ENCODE assay signal across 22 cellular contexts in genomic region chr6:127886603-127887002, GRCh38. TPM values are rescaled to one million over a fixed set of nuclear protein-coding genes. Genes with fewer than 3 reads are reported as not detected.
DNase-seq lines count a peak whose midpoint lies in the region; ATAC-seq lines count a peak whose summit lies in the region.
"Had no signal": no experiment of that assay in that cellular context is flagged by ENCODE, and none has a peak within 500 bp of the region (broad histone marks: within the 10 kb centered on the region; RNA-seq: fewer than 3 reads in every experiment).

No MANE protein-coding gene starts in this region.

- no peaks in the 10 kb centered on the region for H3K27me3 ChIP-seq in CD4-positive, alpha-beta memory T cell (ENCODE audit: insufficient read depth, low read length)
- no peaks in the 10 kb centered on the region for H3K27me3 ChIP-seq in CD8-positive, alpha-beta memory T cell (ENCODE audit: insufficient read depth, low read length, poor library complexity, severe bottlenecking)
- H3K27me3 ChIP-seq: BLaER1, Peyer's patch had no signal

- H3K27me3 Mint-ChIP-seq in CD4-positive, alpha-beta memory T cell: no peaks in the 10 kb centered on the region
- no peaks in the 10 kb centered on the region for H3K27me3 Mint-ChIP-seq in CD8-positive, alpha-beta memory T cell
- H3K27me3 Mint-ChIP-seq in activated naive CD8-positive, alpha-beta T cell treated with anti-CD3 and anti-CD28 coated beads, Interleukin-2, amount 50 U/mL, for 24 hours: no peaks in the 10 kb centered on the region
- H3K27me3 Mint-ChIP-seq: CD4-positive, alpha-beta T cell had no signal

- no peaks in the 10 kb centered on the region for H3K36me3 ChIP-seq in CD4-positive, alpha-beta memory T cell (ENCODE audit: insufficient read depth, low read length)
- no peaks in the 10 kb centered on the region for H3K36me3 ChIP-seq in CD8-positive, alpha-beta memory T cell (ENCODE audit: insufficient read depth, low read length)
- H3K36me3 ChIP-seq: BLaER1, Peyer's patch had no signal

- H3K4me1 Mint-ChIP-seq in CD4-positive, alpha-beta memory T cell: peaks cover 41 to 76% (median 63%) of the 10 kb centered on the region in 4 donors
- H3K4me1 Mint-ChIP-seq in CD8-positive, alpha-beta memory T cell: peaks cover 66 to 96% (median 90%) of the 10 kb centered on the region in 3 donors
- peaks cover 85% of the 10 kb centered on the region for H3K4me1 Mint-ChIP-seq in activated naive CD8-positive, alpha-beta T cell treated with anti-CD3 and anti-CD28 coated beads, Interleukin-2, amount 50 U/mL, for 24 hours

- no peak overlapping the region for H3K4me3 ChIP-seq in CD4-positive, alpha-beta memory T cell (ENCODE audit: low read length in 2 of 2)
- H3K4me3 ChIP-seq in CD8-positive, alpha-beta memory T cell (ENCODE audit: low read length): no peak overlapping the region
- H3K4me3 ChIP-seq: BLaER1, K562, Peyer's patch had no signal

- POLR2A ChIA-PET in CD4-positive, alpha-beta memory T cell (lab: Charles Lee; ENCODE audit: partially characterized antibody): no interaction called here
- POLR2A ChIA-PET in CD8-positive, alpha-beta memory T cell (lab: Charles Lee): no interaction called here

- no peak overlapping the region for H3K27ac Mint-ChIP-seq in CD4-positive, alpha-beta memory T cell
- H3K27ac Mint-ChIP-seq in CD8-positive, alpha-beta memory T cell: peak overlapping the region; percentile 12 to 72 (median 46)
- peak overlapping the region; percentile 34 for H3K27ac Mint-ChIP-seq in activated naive CD8-positive, alpha-beta T cell treated with anti-CD3 and anti-CD28 coated beads, Interleukin-2, amount 50 U/mL, for 24 hours
- H3K27ac Mint-ChIP-seq: CD4-positive, alpha-beta T cell had no signal

- H3K9me3 Mint-ChIP-seq in CD4-positive, alpha-beta memory T cell: peaks cover 0 to 4% (median 0%) of the 10 kb centered on the region in 8 donors
- H3K9me3 Mint-ChIP-seq in CD8-positive, alpha-beta memory T cell: peaks cover 0 to 4% (median 0%) of the 10 kb centered on the region in 5 donors
- peaks cover 10% of the 10 kb centered on the region for H3K9me3 Mint-ChIP-seq in activated naive CD8-positive, alpha-beta T cell treated with anti-CD3 and anti-CD28 coated beads, Interleukin-2, amount 50 U/mL, for 24 hours

- peaks cover 81% of the 10 kb centered on the region for H3K4me1 ChIP-seq in CD4-positive, alpha-beta memory T cell (ENCODE audit: insufficient read depth, low read length)
- peaks cover 66% of the 10 kb centered on the region for H3K4me1 ChIP-seq in CD8-positive, alpha-beta memory T cell (ENCODE audit: insufficient read depth, low read length)
- H3K4me1 ChIP-seq: BLaER1, Peyer's patch had no signal

- H3K9me3 ChIP-seq in CD4-positive, alpha-beta memory T cell (ENCODE audit: control insufficient read depth in 1 of 2, low read length in 2 of 2): no peaks in the 10 kb centered on the region
- H3K9me3 ChIP-seq in CD8-positive, alpha-beta memory T cell (ENCODE audit: low read length): no peaks in the 10 kb centered on the region
- H3K9me3 ChIP-seq: BLaER1, Peyer's patch had no signal

- no peak for DNase-seq in CD4-positive, alpha-beta memory T cell
- no peak for DNase-seq in CD8-positive, alpha-beta memory T cell
- DNase-seq in activated naive CD8-positive, alpha-beta T cell treated with anti-CD3 and anti-CD28 coated beads, Interleukin-2, amount 50 U/mL, for 24 hours: no peak
- DNase-seq in iris pigment epithelial cell (ENCODE audit: low read depth) (peak; percentile 22), NCI-H1092 treated with DMSO at 0.1 percent for 48 hours (lab: John Stamatoyannopoulos, UW) (no peak), HCEC 1CT (no peak), NCI-H1105 treated with DMSO at 0.1 percent for 48 hours (lab: John Stamatoyannopoulos, UW) (no peak)
- DNase-seq: ACHN; Calu3; CD4-positive, alpha-beta T cell; EL; GF-D8; NCI-H1417; NCI-H1694 treated with DMSO at 0.1 percent for 48 hours; NCI-H446; NCI-H526; Peyer's patch had no signal

- peaks cover 50 to 67% of the 10 kb centered on the region in 2 donors for H3K36me3 Mint-ChIP-seq in CD4-positive, alpha-beta memory T cell
- H3K36me3 Mint-ChIP-seq in CD8-positive, alpha-beta memory T cell: peaks cover 25 to 53% (median 37%) of the 10 kb centered on the region in 3 donors
- peaks cover 24% of the 10 kb centered on the region for H3K36me3 Mint-ChIP-seq in activated naive CD8-positive, alpha-beta T cell treated with anti-CD3 and anti-CD28 coated beads, Interleukin-2, amount 50 U/mL, for 24 hours (ENCODE audit: low read depth)

- H3K27ac ChIP-seq in CD4-positive, alpha-beta memory T cell (ENCODE audit: low read depth, low read length): no peak overlapping the region
- H3K27ac ChIP-seq in CD8-positive, alpha-beta memory T cell (ENCODE audit: low read depth, low read length): no peak overlapping the region
- H3K27ac ChIP-seq: BLaER1, Peyer's patch had no signal

- peak overlapping the region in 5 of 8 donors; percentile 2 to 39 (median 8) for H3K4me3 Mint-ChIP-seq in CD4-positive, alpha-beta memory T cell
- peak overlapping the region in 6 of 7 donors; percentile 3 to 36 (median 27) for H3K4me3 Mint-ChIP-seq in CD8-positive, alpha-beta memory T cell
- H3K4me3 Mint-ChIP-seq in activated naive CD8-positive, alpha-beta T cell treated with anti-CD3 and anti-CD28 coated beads, Interleukin-2, amount 50 U/mL, for 24 hours: no peak overlapping the region
- H3K4me3 Mint-ChIP-seq: CD4-positive, alpha-beta T cell had no signal

- CTCF ChIA-PET in CD4-positive, alpha-beta memory T cell (lab: Charles Lee; ENCODE audit: partially characterized antibody): no interaction called here
- CTCF ChIA-PET in CD8-positive, alpha-beta memory T cell (lab: Charles Lee): no interaction called here

- intact Hi-C loops in CD4-positive, alpha-beta memory T cell (cut with micrococcal nuclease): no loop called here

- peak; percentile 35 for ATAC-seq in activated naive CD8-positive, alpha-beta T cell treated with anti-CD3 and anti-CD28 coated beads, Interleukin-2, amount 50 U/mL, for 24 hours
- ATAC-seq in HG03460 (IDR thresholded peaks at IDR 0.05; ENCODE audit: unreplicated experiment): no peak
- ATAC-seq: K562, SK-N-SH treated with all-trans-retinoic acid at 6 μM for 48 hours had no signal

RNA-seq across cellular contexts. Expression of gene THEMIS, which starts 14.3 kb away (rescaled TPM):
- total RNA-seq in CD4-positive, alpha-beta memory T cell: 10 to 100 TPM; 58.1 to 58.7 TPM
- 100 to 1,000 TPM in 1 of 2 donors, 10 to 100 TPM in 1; 83.1 to 112 TPM for polyA plus RNA-seq in CD4-positive, alpha-beta memory T cell
- 10 to 100 TPM; 39.9 to 40.6 TPM for total RNA-seq in CD8-positive, alpha-beta memory T cell
- polyA plus RNA-seq in CD8-positive, alpha-beta memory T cell: 107 TPM
- total RNA-seq: Calu3, OCI-LY7 had no signal
- polyA plus RNA-seq: K562 had no signal

Comparison
In these comparisons a context has a peak if more than half of its experiments do, and no peak if none do; other contexts are left out.
1. H3K27ac Mint-ChIP-seq: peak in CD8-positive, alpha-beta memory T cell (8 of 8) and activated naive CD8-positive, alpha-beta T cell treated with anti-CD3 and anti-CD28 coated beads, Interleukin-2, amount 50 U/mL, for 24 hours (single experiment); none in CD4-positive, alpha-beta memory T cell (0 of 7).